ENCODE assay signal across 9 cellular contexts in the genomic region with DNA sequence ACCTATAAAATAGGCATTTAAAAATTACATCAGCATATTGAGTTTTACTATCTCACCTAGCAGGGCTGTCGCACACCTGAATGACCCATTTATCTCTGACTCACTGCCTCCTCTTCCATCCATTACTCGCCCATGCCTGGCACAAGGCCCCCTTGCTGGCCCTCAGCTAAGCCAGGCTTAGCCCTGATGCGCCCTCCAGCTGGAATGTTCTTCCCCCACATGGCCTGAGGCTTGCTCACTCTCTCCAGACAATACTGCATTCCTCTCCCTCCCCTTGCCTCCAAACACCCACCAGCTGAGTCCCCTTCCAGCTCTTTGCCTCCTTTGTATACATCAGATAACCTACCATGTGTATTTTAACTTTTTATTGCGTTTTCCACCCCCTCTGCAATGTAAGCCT. TPM values are rescaled to one million over a fixed set of nuclear protein-coding genes. Genes with fewer than 3 reads are reported as not detected.
DNase-seq lines count a peak whose midpoint lies in the region; ATAC-seq and TF ChIP-seq lines count a peak whose summit lies in the region.
"Had no signal": no experiment of that assay in that cellular context is flagged by ENCODE, and none has a peak within 500 bp of the region (broad histone marks: within the 10 kb centered on the region; RNA-seq: fewer than 3 reads in every experiment).

No MANE protein-coding gene starts in this region.

- H3K4me1 ChIP-seq in RWPE2 (ENCODE audit: insufficient read depth, poor library complexity, severe bottlenecking) = peaks cover 20% of the 10 kb centered on the region

- in situ Hi-C loops in ACHN (cut with HindIII; ENCODE audit: low pct_ligation_motif_present, low pct_unique_long_range_greater_than_20kb, low sequenced_read_pairs) = no loop called here

- H3K4me3 ChIP-seq in RWPE2 (ENCODE audit: severe bottlenecking) (no peak overlapping the region), fibroblast of pulmonary artery (replicated peaks; ENCODE audit: low read depth, low read length) (no peak overlapping the region)

- TF ChIP-seq CTCF in RWPE2 (IDR thresholded peaks at IDR 0.05; ENCODE audit: poor library complexity, severe bottlenecking) = no peak
- no peak for TF ChIP-seq CTCF in fibroblast of pulmonary artery (IDR thresholded peaks at IDR 0.05; ENCODE audit: low read length, missing control alignments)

- H3K36me3 ChIP-seq in RWPE2 (ENCODE audit: low read depth) = no peaks in the 10 kb centered on the region

- DNase-seq in EH (ENCODE audit: low read depth) (peak; percentile 84), RWPE2 (ENCODE audit: low spot score) (peak; percentile 73), fibroblast of pulmonary artery (ENCODE audit: low read depth) (peak; percentile 81), renal cortical epithelial cell (ENCODE audit: low read depth) (peak; percentile 62), NCI-H2227 (lab: John Stamatoyannopoulos, UW; ENCODE audit: unreplicated experiment) (no peak), NCI-H1092 (lab: John Stamatoyannopoulos, UW) (no peak), ACHN (no peak)
- DNase-seq: erythroblast had no signal

- H3K27me3 ChIP-seq in RWPE2 (ENCODE audit: insufficient read depth, poor library complexity, severe bottlenecking) = no peaks in the 10 kb centered on the region

- peak overlapping the region; percentile 23 for H3K27ac ChIP-seq in RWPE2 (ENCODE audit: poor library complexity, severe bottlenecking)

- H3K9me3 ChIP-seq in RWPE2 (ENCODE audit: severe bottlenecking) = no peaks in the 10 kb centered on the region

- ATAC-seq in RWPE2 (ENCODE audit: low read depth) (peak; percentile 80), GM21717 (IDR thresholded peaks at IDR 0.05; ENCODE audit: unreplicated experiment) (no peak)

RNA-seq across cellular contexts. Expression of a gene that starts 7.2 kb away (rescaled TPM):
- total RNA-seq in renal cortical epithelial cell = 7.7 and 12.9 TPM in 2 replicates

Comparison
In these comparisons a context has a peak if more than half of its experiments do, and no peak if none do; other contexts are left out.
1. DNase-seq: peak in EH (single experiment), RWPE2 (single experiment), fibroblast of pulmonary artery (single experiment) and renal cortical epithelial cell (single experiment); none in NCI-H2227 (single experiment), NCI-H1092 (single experiment) and ACHN (single experiment).